ENCODE assay signal across 8 cellular contexts in genomic region chr3:187318819-187319616, GRCh38. TPM values are rescaled to one million over a fixed set of nuclear protein-coding genes. Genes with fewer than 3 reads are reported as not detected.
DNase-seq lines count a peak whose midpoint lies in the region; ATAC-seq, FAIRE-seq and TF ChIP-seq lines count a peak whose summit lies in the region.

No MANE protein-coding gene starts in this region.

- H3K4me1 ChIP-seq in K562 (replicated peaks in 1 of 2; ENCODE audit: control insufficient read depth in 2 of 2, insufficient read depth in 2 of 2, low read length in 2 of 2) (no peaks in the 10 kb centered on the region; a peak in 1 of 5 replicates), smooth muscle cell (ENCODE audit: low read depth) (no peaks in the 10 kb centered on the region)

- H3K79me2 ChIP-seq in K562 (ENCODE audit: control insufficient read depth, insufficient read depth, low read length), result no peaks in the 10 kb centered on the region
- no peaks in the 10 kb centered on the region for H3K79me2 ChIP-seq in smooth muscle cell (ENCODE audit: low read depth)

- FAIRE-seq in K562 (lab: Jason Lieb, UNC), result peak; percentile 93

- in situ Hi-C loops in K562 (cut with MboI), result loop anchor here (5.0 kb wide), 1 partner anchor 358 kb away; no protein-coding TSS in a partner anchor

- intact Hi-C loops in K562 (cut with micrococcal nuclease), result loop anchor here (1.0 to 10.0 kb wide), 6 partner anchors 99 to 1638 kb away; no protein-coding TSS in a partner anchor

- POLR2A ChIA-PET in K562 (lab: Yijun Ruan, JAX), result interaction anchor here (0.7 to 2.9 kb wide), 4 partner anchors 14 to 360 kb away, joined by 3 to 15 read pairs (median 4); no protein-coding TSS in a partner anchor

- no peaks in the 10 kb centered on the region for H3F3A ChIP-seq in smooth muscle cell (ENCODE audit: low read depth)

- peak overlapping the region; percentile 22; the same call in 1 of the 2 replicates for H3K4me2 ChIP-seq in K562 (ENCODE audit: insufficient read depth, low read length)
- peak overlapping the region; percentile 83 for H3K4me2 ChIP-seq in smooth muscle cell

- peak; percentile 76 for ATAC-seq in K562
- no peak for ATAC-seq in HG03196 (IDR thresholded peaks at IDR 0.05; ENCODE audit: unreplicated experiment)

- CTCF ChIA-PET in K562 (lab: Yijun Ruan, JAX; ENCODE audit: low intra/inter-chr PET ratio), result interaction anchor here (0.5 to 6.0 kb wide), 9 partner anchors 24 to 1636 kb away, joined by 3 to 147 read pairs (median 3); no protein-coding TSS in a partner anchor

- peak; percentile 95 to 96 for TF ChIP-seq RAD21 in K562 (CRISPR knock-in tag; conservative IDR thresholded peaks at IDR 0.05 in 1 of 2, IDR thresholded peaks at IDR 0.05 in 1 of 2)

- peak; percentile 78 to 91 (median 84) for TF ChIP-seq CTCF in K562 (IDR thresholded peaks at IDR 0.05 in 2 of 3, conservative IDR thresholded peaks at IDR 0.05 in 1 of 3; ENCODE audit: insufficient read depth in 2 of 3, low read depth in 1 of 3, low read length in 3 of 3)
- peak; percentile 85 for TF ChIP-seq CTCF in smooth muscle cell (IDR thresholded peaks at IDR 0.05; ENCODE audit: borderline replicate concordance, insufficient read depth, poor library complexity, severe bottlenecking)

- H3K9me3 ChIP-seq in K562 (replicated peaks; ENCODE audit: control insufficient read depth, insufficient read depth, low read depth, low read length) (no peaks in the 10 kb centered on the region), smooth muscle cell (replicated peaks; ENCODE audit: low read depth) (no peaks in the 10 kb centered on the region)

- H3K36me3 ChIP-seq in K562 (ENCODE audit: control insufficient read depth, insufficient read depth, low read length) (no peaks in the 10 kb centered on the region), smooth muscle cell (ENCODE audit: low read depth) (no peaks in the 10 kb centered on the region)

- H3K27ac ChIP-seq in K562 (ENCODE audit: extremely low read depth, low read depth, low read length) (no peak overlapping the region), smooth muscle cell (ENCODE audit: low read depth) (no peak overlapping the region)

- H3K4me3 ChIP-seq in K562, result no peak overlapping the region
- H3K4me3 ChIP-seq in smooth muscle cell, result peak overlapping the region; percentile 41

- no TSS peak for BruUV-seq in K562 (replicated peaks; lab: Mats Ljungman, UMichigan)

- DNase-seq in NCI-H82 (lab: John Stamatoyannopoulos, UW) (peak; percentile 79), NCI-H82 treated with DMSO at 0.1 percent for 48 hours (lab: John Stamatoyannopoulos, UW; ENCODE audit: unreplicated experiment) (no peak), NAMALWA (ENCODE audit: low spot score) (peak; percentile 74), T follicular helper cell (ENCODE audit: low read depth) (peak; percentile 10), K562 (ENCODE audit: extremely low read depth in 1 of 4, low spot score in 3 of 4) (peak; percentile 53 to 66 (median 62)), iPS DF 19.7 (ENCODE audit: low read depth, low spot score) (peak; percentile 42), smooth muscle cell (lab: John Stamatoyannopoulos, UW; ENCODE audit: unreplicated experiment) (peak; percentile 11)

- no peak for TF ChIP-seq EP300 in K562 (IDR thresholded peaks at IDR 0.05; ENCODE audit: low read length)

- no peak for TF ChIP-seq POLR2A in K562 (conservative IDR thresholded peaks at IDR 0.05)

- H2AFZ ChIP-seq in K562 (ENCODE audit: low read depth, low read length) (peak overlapping the region; percentile 58), smooth muscle cell (ENCODE audit: low read depth) (peak overlapping the region; percentile 84)

- no peaks in the 10 kb centered on the region; a peak in 1 of 5 replicates for H3K27me3 ChIP-seq in K562 (ENCODE audit: control insufficient read depth in 2 of 2, insufficient read depth in 2 of 2, low read length in 2 of 2)
- peaks cover 3% of the 10 kb centered on the region for H3K27me3 ChIP-seq in smooth muscle cell (ENCODE audit: low read depth)

- H3K9me1 ChIP-seq in K562 (ENCODE audit: control insufficient read depth, insufficient read depth, low read length), result no peaks in the 10 kb centered on the region

- H3K9ac ChIP-seq in K562 (ENCODE audit: insufficient read depth in 1 of 2, low read depth in 2 of 2, low read length in 2 of 2) (no peak overlapping the region; a peak in 1 of 4 replicates), smooth muscle cell (ENCODE audit: low read depth) (no peak overlapping the region)

- H4K20me1 ChIP-seq in K562 (replicated peaks; ENCODE audit: control insufficient read depth, insufficient read depth, low read length), result no peaks in the 10 kb centered on the region
- H4K20me1 ChIP-seq in smooth muscle cell (ENCODE audit: low read depth), result no peaks in the 10 kb centered on the region

- 2% methylated on average over 13 of the region's 13 CpGs for WGBS in K562 (ENCODE audit: insufficient coverage, low coverage, missing lambda C conversion rate)
- WGBS in smooth muscle cell (ENCODE audit: low lambda C conversion rate), result 28% methylated on average over 13 of the region's 13 CpGs

TF ChIP-seq in K562, 482 proteins besides CTCF, POLR2A, EP300 and RAD21 (continues in another document):
- TF ChIP-seq SMC3 (conservative IDR thresholded peaks at IDR 0.05; ENCODE audit: insufficient read depth, low read depth, low read length) (peak; percentile 94), ESRRA (IDR thresholded peaks at IDR 0.05; ENCODE audit: borderline replicate concordance, low read depth) (0 out of 2 replicates have a peak, but pooled peaks have one; percentile 26), ZKSCAN1 (IDR thresholded peaks at IDR 0.05; ENCODE audit: low read depth, low read length) (no peak), GABPA (tag; conservative IDR thresholded peaks at IDR 0.05; ENCODE audit: low read depth) (peak; percentile 43; the same call in 1 of the 2 replicates), STAG1 (CRISPR knock-in tag; IDR thresholded peaks at IDR 0.05; ENCODE audit: borderline replicate concordance) (peak; percentile 79; the same call in 1 of the 2 replicates), CC2D1A (IDR thresholded peaks at IDR 0.05) (peak; percentile 50; the same call in 1 of the 2 replicates), DEAF1 (CRISPR knock-in tag; IDR thresholded peaks at IDR 0.05) (peak; percentile 90), ARID2 (IDR thresholded peaks at IDR 0.05) (peak; percentile 50; the same call in 1 of the 2 replicates)

RNA-seq across cellular contexts. Expression of gene MASP1, which starts 27.5 kb away (rescaled TPM):
- not detected in 2 replicates for total RNA-seq in K562 (2011; cell fraction: chromatin; rRNA removed; ENCODE audit: low replicate concordance)
- 0.33 TPM in 1 of 2 replicates, not detected in the other for total RNA-seq in K562 (2011; cell fraction: nucleolus; rRNA removed)
- not detected in 2 replicates for total RNA-seq in K562 (2011; cell fraction: nucleoplasm; rRNA removed)
- total RNA-seq in K562 (2014; rRNA removed), result 0.16 TPM in 1 of 2 replicates, not detected in the other
- total RNA-seq in K562 (2014; rRNA removed; fragmentation: Illumina TruSeq; extraction: Trizol), result 0.16 and 0.22 TPM in 2 replicates
- not detected in 2 replicates for total RNA-seq in K562 (2015; rRNA removed; fragmentation: Illumina TruSeq; extraction: Trizol)
- 0.13 and 0.22 TPM in 2 replicates for total RNA-seq in K562 (2021)
- polyA plus RNA-seq in K562 (2011; rRNA removed), result 0.22 and 0.24 TPM in 2 replicates
- 0.19 and 0.24 TPM in 2 replicates for polyA plus RNA-seq in K562 (2011; cell fraction: cytosol; rRNA removed)
- polyA plus RNA-seq in K562 (2011; cell fraction: nucleus; rRNA removed), result 0.14 TPM in 1 of 2 replicates, not detected in the other
- polyA plus RNA-seq in K562 (2012), result 0.09 and 1.6 TPM in 2 replicates
- polyA plus RNA-seq in K562 (2014; fragmentation: Illumina TruSeq; extraction: Trizol), result 0.03 and 0.24 TPM in 2 replicates
- polyA plus RNA-seq in K562 (2014; fragmentation: Nextera tagmentation; extraction: Ambion mirVana), result under 1 TPM; 0.18 to 0.24 TPM
- not detected in 2 replicates for polyA plus RNA-seq in K562 (2014; rRNA removed)
- polyA minus RNA-seq in K562 (2011; rRNA and poly(A)+ RNA removed), result 0.07 and 0.18 TPM in 2 replicates
- not detected in 2 replicates for polyA minus RNA-seq in K562 (2011; cell fraction: cytosol; rRNA and poly(A)+ RNA removed)
- polyA minus RNA-seq in K562 (2011; cell fraction: nucleus; rRNA and poly(A)+ RNA removed), result not detected in 2 replicates
- 54.0 and 54.1 TPM in 2 replicates for total RNA-seq in smooth muscle cell
- polyA plus RNA-seq in smooth muscle cell, result 42.5 and 46.7 TPM in 2 replicates

RNA-seq across cellular contexts. Expression of gene RTP4, which starts 49.2 kb away (rescaled TPM):
- total RNA-seq in K562 (2011; cell fraction: chromatin; rRNA removed; ENCODE audit: low replicate concordance), result not detected in 2 replicates
- total RNA-seq in K562 (2011; cell fraction: nucleolus; rRNA removed), result not detected in 2 replicates
- total RNA-seq in K562 (2011; cell fraction: nucleoplasm; rRNA removed), result not detected in 2 replicates
- total RNA-seq in K562 (2014; rRNA removed), result not detected in 2 replicates
- not detected in 2 replicates for total RNA-seq in K562 (2014; rRNA removed; fragmentation: Illumina TruSeq; extraction: Trizol)
- total RNA-seq in K562 (2015; rRNA removed; fragmentation: Illumina TruSeq; extraction: Trizol), result not detected in 2 replicates
- total RNA-seq in K562 (2021), result not detected in 2 replicates
- polyA plus RNA-seq in K562 (2011; rRNA removed), result not detected in 2 replicates
- polyA plus RNA-seq in K562 (2011; cell fraction: cytosol; rRNA removed), result not detected in 2 replicates
- polyA plus RNA-seq in K562 (2011; cell fraction: nucleus; rRNA removed), result not detected in 2 replicates
- polyA plus RNA-seq in K562 (2012), result 0.07 and 0.28 TPM in 2 replicates
- polyA plus RNA-seq in K562 (2014; fragmentation: Illumina TruSeq; extraction: Trizol), result not detected in 2 replicates
- under 1 TPM; 0.06 to 0.17 TPM for polyA plus RNA-seq in K562 (2014; fragmentation: Nextera tagmentation; extraction: Ambion mirVana)
- polyA plus RNA-seq in K562 (2014; rRNA removed), result not detected in 2 replicates
- not detected in 2 replicates for polyA minus RNA-seq in K562 (2011; rRNA and poly(A)+ RNA removed)
- not detected in 2 replicates for polyA minus RNA-seq in K562 (2011; cell fraction: cytosol; rRNA and poly(A)+ RNA removed)
- not detected in 2 replicates for polyA minus RNA-seq in K562 (2011; cell fraction: nucleus; rRNA and poly(A)+ RNA removed)
- not detected in 2 replicates for total RNA-seq in smooth muscle cell
- 0.53 TPM in 1 of 2 replicates, not detected in the other for polyA plus RNA-seq in smooth muscle cell

Comparison
In these comparisons a context has a peak if more than half of its experiments do, and no peak if none do; other contexts are left out.
1. RNA of gene MASP1, which starts 27.5 kb away (total RNA-seq): 54.0 to 54.1 TPM in smooth muscle cell; 0.13 to 0.33 TPM in K562; every median in the first group is over 10 times any median in the second.